In the genomic region with DNA sequence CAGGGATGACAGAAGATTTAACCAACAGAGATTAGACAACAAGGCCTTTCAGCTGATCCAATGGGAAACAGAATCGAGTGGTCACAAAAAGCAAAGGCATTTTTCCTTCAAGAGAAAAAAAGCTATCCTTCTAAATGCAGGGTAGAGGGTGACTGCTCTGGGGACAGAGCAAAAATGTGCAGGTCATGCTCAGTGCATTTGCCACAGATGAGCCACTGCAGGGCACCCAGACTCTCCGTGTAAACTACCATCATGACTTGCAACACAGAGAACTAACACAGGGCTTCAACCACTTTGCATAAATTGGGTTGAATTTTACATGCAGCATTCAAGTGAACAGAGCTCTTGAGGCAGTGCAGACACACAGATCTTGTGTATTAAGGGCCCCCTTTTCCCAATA, we compare ENCODE assay signal across 25 cellular contexts.
"Had no signal": no experiment of that assay in that cellular context is flagged by ENCODE, and none has a peak within 500 bp of the region (broad histone marks: within the 10 kb centered on the region; RNA-seq: fewer than 3 reads in every experiment).

No MANE protein-coding gene starts in this region.

- H3K4me1 ChIP-seq: neural progenitor cell, parathyroid adenoma, psoas muscle, sigmoid colon, stomach, thyroid gland, tibial nerve, upper lobe of right lung, uterus had no signal

- H3K36me3 ChIP-seq: neural progenitor cell, ovary, right lobe of liver, sigmoid colon, stomach, thoracic aorta, thyroid gland, tibial nerve, upper lobe of right lung, uterus had no signal

- ATAC-seq: naive thymus-derived CD8-positive, alpha-beta T cell; natural killer cell treated with Interleukin-12 subunit alpha and Interleukin-12 subunit beta and Interleukin-15 and Interleukin-18, amount 100 ng/mL, for 72 hours; psoas muscle; right cardiac atrium; stimulated activated effector memory CD8-positive, alpha-beta T cell treated with anti-CD3 and anti-CD28 coated beads, Interleukin-12 subunit alpha, Interleukin-12 subunit beta, amount 100 ng/mL, for 72 hours; stimulated activated naive B cell treated with anti-CD40 and anti-IgM and Interleukin-4, amounts not matched to agents 10 μg/mL and 1 μg/mL and 100 μg/mL, for 72 hours; upper lobe of right lung had no signal

- H3K9ac ChIP-seq: neural progenitor cell, parathyroid adenoma had no signal

- H3K4me3 ChIP-seq: neural progenitor cell, ovary, psoas muscle, right lobe of liver, sigmoid colon, stomach, thoracic aorta, thyroid gland, tibial nerve, upper lobe of right lung, uterus had no signal

- H2AFZ ChIP-seq: neural progenitor cell, parathyroid adenoma had no signal

- H3K4me2 ChIP-seq: neural progenitor cell had no signal

- H3K9me3 ChIP-seq: ovary, psoas muscle, right lobe of liver, sigmoid colon, stomach, thoracic aorta, thyroid gland, tibial nerve, upper lobe of right lung, uterus had no signal

- H3K27ac ChIP-seq: neural progenitor cell, ovary, parathyroid adenoma, psoas muscle, sigmoid colon, stomach, thoracic aorta, thyroid gland, tibial nerve, upper lobe of right lung, uterus had no signal

- DNase-seq: naive thymus-derived CD8-positive, alpha-beta T cell; occipital lobe; ovary; posterior cingulate gyrus; psoas muscle; right cardiac atrium; right lobe of liver; sigmoid colon; small intestine; stimulated activated CD4-positive, alpha-beta T cell treated with anti-CD3 and anti-CD28 coated beads, Interleukin-15, amount 100 ng/mL, for 24 hours; stimulated activated CD4-positive, alpha-beta T cell treated with anti-CD3 and anti-CD28 coated beads, Interleukin-2, amount 100 ng/mL, for 24 hours; stimulated activated CD4-positive, alpha-beta T cell treated with anti-CD3 and anti-CD28 coated beads, Interleukin-2, amount 100 ng/mL, for 48 hours; stimulated activated CD4-positive, alpha-beta T cell treated with anti-CD3 and anti-CD28 coated beads, Interleukin-4, amount 100 ng/mL, for 24 hours; stimulated activated naive B cell treated with anti-CD40 and anti-IgM and Interleukin-4, amounts not matched to agents 10 μg/mL and 1 μg/mL and 100 μg/mL, for 72 hours; stimulated activated naive CD4-positive, alpha-beta T cell treated with Interleukin-2 at 50 U/mL for 16 hours; stomach; thyroid gland; upper lobe of right lung; uterus had no signal

- H3K79me2 ChIP-seq: parathyroid adenoma had no signal

- H3K27me3 ChIP-seq: neural progenitor cell, ovary, right lobe of liver, sigmoid colon, stomach, thyroid gland, tibial nerve, upper lobe of right lung, uterus had no signal
